ENCODE assay signal across 1 cellular context in genomic region chr7:5533821-5534367, GRCh38.
TF ChIP-seq lines count a peak whose summit lies in the region.

No MANE protein-coding gene starts in this region.

TF ChIP-seq in HepG2, 621 proteins besides CTCF, POLR2A, EP300 and RAD21 (continued from another document and continues in another):
- TF ChIP-seq MLXIP (CRISPR knock-in tag; IDR thresholded peaks at IDR 0.05; ENCODE audit: borderline replicate concordance), result no peak
- TF ChIP-seq TSC22D2 (CRISPR knock-in tag; IDR thresholded peaks at IDR 0.05; ENCODE audit: borderline replicate concordance), result no peak
- peak; percentile 93 for TF ChIP-seq TEAD3 (CRISPR knock-in tag; optimal IDR thresholded peaks at IDR 0.05; ENCODE audit: borderline replicate concordance)
- no peak for TF ChIP-seq KLF12 (CRISPR knock-in tag; IDR thresholded peaks at IDR 0.05; ENCODE audit: borderline replicate concordance)
- TF ChIP-seq ZNF460 (CRISPR knock-in tag; IDR thresholded peaks at IDR 0.05; ENCODE audit: borderline replicate concordance), result peak; percentile 23; the same call in 1 of the 2 replicates
- no peak for TF ChIP-seq AKAP8 (CRISPR knock-in tag; IDR thresholded peaks at IDR 0.05)
- peak; percentile 86 for TF ChIP-seq ARNTL (CRISPR knock-in tag; IDR thresholded peaks at IDR 0.05)
- no peak for TF ChIP-seq ZFAT (CRISPR knock-in tag; conservative IDR thresholded peaks at IDR 0.05)
- TF ChIP-seq HMGA1 (CRISPR knock-in tag; conservative IDR thresholded peaks at IDR 0.05), result no peak
- peak; percentile 24; the same call in 1 of the 2 replicates for TF ChIP-seq FOXJ3 (CRISPR knock-in tag; IDR thresholded peaks at IDR 0.05; ENCODE audit: borderline replicate concordance)
- no peak for TF ChIP-seq NBN (conservative IDR thresholded peaks at IDR 0.05)
- TF ChIP-seq PATZ1 (CRISPR knock-in tag; IDR thresholded peaks at IDR 0.05), result peak; percentile 68; the same call in 1 of the 2 replicates
- no peak for TF ChIP-seq PHF20 (CRISPR knock-in tag; IDR thresholded peaks at IDR 0.05)
- no peak for TF ChIP-seq ZFP36 (IDR thresholded peaks at IDR 0.05; ENCODE audit: borderline replicate concordance, low read depth, low read length, partially characterized antibody)
- TF ChIP-seq TRIM24 (CRISPR knock-in tag; IDR thresholded peaks at IDR 0.05), result no peak
- no peak for TF ChIP-seq ZNF781 (CRISPR knock-in tag; IDR thresholded peaks at IDR 0.05; ENCODE audit: borderline replicate concordance, not compliant biosample characterization)
- no peak for TF ChIP-seq MTA1 (CRISPR knock-in tag; IDR thresholded peaks at IDR 0.05; ENCODE audit: borderline replicate concordance)
- no peak for TF ChIP-seq ZNF362 (CRISPR knock-in tag; IDR thresholded peaks at IDR 0.05; ENCODE audit: borderline replicate concordance)
- no peak for TF ChIP-seq DRAP1 (CRISPR knock-in tag; IDR thresholded peaks at IDR 0.05)
- 0 out of 2 replicates have a peak, but pooled peaks have one; percentile 40 for TF ChIP-seq ZNF264 (CRISPR knock-in tag; IDR thresholded peaks at IDR 0.05)
- peak; percentile 64; the same call in 1 of the 2 replicates for TF ChIP-seq TGIF2 (CRISPR knock-in tag; IDR thresholded peaks at IDR 0.05)
- no peak for TF ChIP-seq PHB2 (IDR thresholded peaks at IDR 0.05; ENCODE audit: partially characterized antibody)
- TF ChIP-seq ZNF703 (CRISPR knock-in tag; IDR thresholded peaks at IDR 0.05; ENCODE audit: borderline replicate concordance), result no peak
- TF ChIP-seq ZBTB7B (CRISPR knock-in tag; IDR thresholded peaks at IDR 0.05), result peak; percentile 17; the same call in 1 of the 2 replicates
- TF ChIP-seq ZNF512 (CRISPR knock-in tag; IDR thresholded peaks at IDR 0.05), result no peak
- peak; percentile 67; the same call in 1 of the 2 replicates for TF ChIP-seq HNF4G (IDR thresholded peaks at IDR 0.05; ENCODE audit: borderline replicate concordance, low read depth, low read length)
- TF ChIP-seq HNF4G (CRISPR knock-in tag; IDR thresholded peaks at IDR 0.05; ENCODE audit: borderline replicate concordance, low read depth), result peak; percentile 70; the same call in 1 of the 2 replicates
- no peak; the same call in 1 of the 2 replicates for TF ChIP-seq GABPB1 (CRISPR knock-in tag; IDR thresholded peaks at IDR 0.05)
- TF ChIP-seq ISX (CRISPR knock-in tag; conservative IDR thresholded peaks at IDR 0.05), result no peak
- TF ChIP-seq SRSF4 (IDR thresholded peaks at IDR 0.05; ENCODE audit: low read depth, low read length, poor library complexity, severe bottlenecking), result no peak
- TF ChIP-seq ZBTB34 (CRISPR knock-in tag; IDR thresholded peaks at IDR 0.05), result no peak
- TF ChIP-seq ZNF446 (CRISPR knock-in tag; IDR thresholded peaks at IDR 0.05), result no peak
- 0 out of 2 replicates have a peak, but pooled peaks have one; percentile 11 for TF ChIP-seq FOXO1 (CRISPR knock-in tag; IDR thresholded peaks at IDR 0.05)
- TF ChIP-seq DNMT1 (CRISPR knock-in tag; IDR thresholded peaks at IDR 0.05), result no peak
- TF ChIP-seq ZSCAN21 (CRISPR knock-in tag; IDR thresholded peaks at IDR 0.05; ENCODE audit: borderline replicate concordance), result no peak
- TF ChIP-seq MYPOP (CRISPR knock-in tag; IDR thresholded peaks at IDR 0.05), result peak; percentile 23; the same call in 1 of the 2 replicates
- TF ChIP-seq ELF3 (CRISPR knock-in tag; IDR thresholded peaks at IDR 0.05), result 0 out of 2 replicates have a peak, but pooled peaks have one; percentile 25
- no peak for TF ChIP-seq GZF1 (CRISPR knock-in tag; IDR thresholded peaks at IDR 0.05)
- TF ChIP-seq ZKSCAN5 (CRISPR knock-in tag; IDR thresholded peaks at IDR 0.05), result no peak
- peak; percentile 94 for TF ChIP-seq BHLHE40 (IDR thresholded peaks at IDR 0.05; ENCODE audit: low read length)
- 0 out of 2 replicates have a peak, but pooled peaks have one; percentile 38 for TF ChIP-seq ZSCAN31 (CRISPR knock-in tag; IDR thresholded peaks at IDR 0.05; ENCODE audit: low read depth)
- 0 out of 2 replicates have a peak, but pooled peaks have one; percentile 42 for TF ChIP-seq ZNF275 (CRISPR knock-in tag; IDR thresholded peaks at IDR 0.05; ENCODE audit: borderline replicate concordance)
- no peak for TF ChIP-seq PPARG (CRISPR knock-in tag; conservative IDR thresholded peaks at IDR 0.05)
- TF ChIP-seq ZNF281 (CRISPR knock-in tag; IDR thresholded peaks at IDR 0.05; ENCODE audit: borderline replicate concordance), result peak; percentile 52; the same call in 1 of the 2 replicates
- no peak for TF ChIP-seq SIX1 (CRISPR knock-in tag; IDR thresholded peaks at IDR 0.05; ENCODE audit: borderline replicate concordance)
- no peak for TF ChIP-seq ZNF7 (CRISPR knock-in tag; IDR thresholded peaks at IDR 0.05)
- TF ChIP-seq ZNF576 (CRISPR knock-in tag; IDR thresholded peaks at IDR 0.05), result no peak
- no peak for TF ChIP-seq ZNF546 (CRISPR knock-in tag; conservative IDR thresholded peaks at IDR 0.05)
- TF ChIP-seq ZNF639 (CRISPR knock-in tag; conservative IDR thresholded peaks at IDR 0.05), result no peak
